Comparison of ENCODE assay signal across 8 cellular contexts in the genomic region with DNA sequence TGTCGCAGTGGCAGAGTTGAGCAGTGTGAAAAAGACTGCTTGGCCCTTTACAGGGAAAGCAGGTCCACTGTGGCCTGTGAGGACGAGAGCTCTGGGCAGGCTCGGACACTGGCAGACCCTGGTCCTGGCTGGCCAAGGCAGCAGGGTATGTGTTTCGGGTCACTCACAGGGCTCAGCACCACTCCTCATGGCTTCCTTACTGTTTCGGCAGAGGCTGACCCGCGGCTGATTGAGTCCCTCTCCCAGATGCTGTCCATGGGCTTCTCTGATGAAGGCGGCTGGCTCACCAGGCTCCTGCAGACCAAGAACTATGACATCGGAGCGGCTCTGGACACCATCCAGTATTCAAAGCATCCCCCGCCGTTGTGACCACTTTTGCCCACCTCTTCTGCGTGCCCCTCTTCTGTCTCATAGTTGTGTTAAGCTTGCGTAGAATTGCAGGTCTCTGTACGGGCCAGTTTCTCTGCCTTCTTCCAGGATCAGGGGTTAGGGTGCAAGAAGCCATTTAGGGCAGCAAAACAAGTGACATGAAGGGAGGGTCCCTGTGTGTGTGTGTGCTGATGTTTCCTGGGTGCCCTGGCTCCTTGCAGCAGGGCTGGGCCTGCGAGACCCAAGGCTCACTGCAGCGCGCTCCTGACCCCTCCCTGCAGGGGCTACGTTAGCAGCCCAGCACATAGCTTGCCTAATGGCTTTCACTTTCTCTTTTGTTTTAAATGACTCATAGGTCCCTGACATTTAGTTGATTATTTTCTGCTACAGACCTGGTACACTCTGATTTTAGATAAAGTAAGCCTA. TPM values are rescaled to one million over a fixed set of nuclear protein-coding genes. Genes with fewer than 3 reads are reported as not detected.
DNase-seq lines count a peak whose midpoint lies in the region; ATAC-seq and TF ChIP-seq lines count a peak whose summit lies in the region.

No MANE protein-coding gene starts in this region.

- H3K9me3 Mint-ChIP-seq in mesothelial cell of epicardium: peaks cover 7% of the 10 kb centered on the region

- no peak for TF ChIP-seq POLR2A in HCT116 (IDR thresholded peaks at IDR 0.05; ENCODE audit: borderline replicate concordance, extremely low read depth, insufficient read depth, insufficient read length)

- no peaks in the 10 kb centered on the region for H3K4me1 ChIP-seq in HCT116 (ENCODE audit: control insufficient read depth in 1 of 2, insufficient read depth in 2 of 2, low read length in 2 of 2)
- H3K4me1 ChIP-seq in smooth muscle cell (ENCODE audit: low read depth): no peaks in the 10 kb centered on the region

- H3K36me3 Mint-ChIP-seq in mesothelial cell of epicardium: peaks cover 49% of the 10 kb centered on the region

- BruUV-seq in HCT116 (replicated peaks; lab: Mats Ljungman, UMichigan): TSS peak; percentile 47

- TF ChIP-seq CTCF in AG09309 (IDR thresholded peaks at IDR 0.05; ENCODE audit: control insufficient read depth, insufficient read depth, low read depth, low read length, missing control alignments) (peak; percentile 6), HCT116 (IDR thresholded peaks at IDR 0.05 in 2 of 3, conservative IDR thresholded peaks at IDR 0.05 in 1 of 3; ENCODE audit: borderline replicate concordance in 1 of 3, insufficient read depth in 1 of 3, low read depth in 2 of 3, low read length in 2 of 3) (0 out of 6 replicates have a peak, but pooled peaks of 1 of the 3 experiments have one; percentile 6), mesothelial cell of epicardium (IDR thresholded peaks at IDR 0.05; ENCODE audit: unreplicated experiment) (no peak), smooth muscle cell (IDR thresholded peaks at IDR 0.05; ENCODE audit: borderline replicate concordance, insufficient read depth, poor library complexity, severe bottlenecking) (no peak)

- DNase-seq in AG09309 (ENCODE audit: low read depth): no peak
- no peak for DNase-seq in HCT116 (ENCODE audit: low read depth, low spot score)
- DNase-seq in activated CD4-positive, alpha-beta T cell treated with anti-CD3 and anti-CD28 coated beads, Interleukin-2, amount 50 U/mL, for 4 hours: peak; percentile 41 to 55
- DNase-seq in glomerular visceral epithelial cell (ENCODE audit: extremely low spot score): peak; percentile 56
- peak; percentile 34 to 38 for DNase-seq in stimulated activated CD4-positive, alpha-beta T cell treated with anti-CD3 and anti-CD28 coated beads, Interleukin-4, amount 100 ng/mL, for 48 hours (ENCODE audit: low read depth in 2 of 2)
- DNase-seq in mesothelial cell of epicardium (ENCODE audit: low spot score in 2 of 2, unreplicated experiment in 2 of 2): no peak
- no peak for DNase-seq in globus pallidus (ENCODE audit: low spot score)
- DNase-seq in smooth muscle cell (lab: John Stamatoyannopoulos, UW; ENCODE audit: unreplicated experiment): no peak

- peaks cover 4% of the 10 kb centered on the region; the same call in 1 of the 2 replicates for H4K20me1 ChIP-seq in HCT116 (ENCODE audit: insufficient read depth)
- H4K20me1 ChIP-seq in smooth muscle cell (ENCODE audit: low read depth): peaks cover 41% of the 10 kb centered on the region

- ATAC-seq in HCT116: peak; percentile 30; the same call in 1 of the 2 replicates

- POLR2A ChIA-PET in HCT116 (lab: Charles Lee): no interaction called here

- no peaks in the 10 kb centered on the region for H3K27me3 ChIP-seq in HCT116 (ENCODE audit: insufficient read depth, low read length)
- H3K27me3 ChIP-seq in smooth muscle cell (ENCODE audit: low read depth): no peaks in the 10 kb centered on the region

- intact Hi-C loops in HCT116 (cut with micrococcal nuclease): no loop called here

- WGBS in smooth muscle cell (ENCODE audit: low lambda C conversion rate): 95% methylated on average over 19 of the region's 19 CpGs

- H3K4me3 ChIP-seq in AG09309 (ENCODE audit: control insufficient read depth, low read depth, low read length) (no peak overlapping the region), HCT116 (replicated peaks in 1 of 2; ENCODE audit: low read depth in 1 of 2, low read length in 2 of 2) (no peak overlapping the region), smooth muscle cell (no peak overlapping the region)

- TF ChIP-seq RAD21 in HCT116 (IDR thresholded peaks at IDR 0.05; ENCODE audit: low read depth): no peak

- peaks cover 13% of the 10 kb centered on the region for H3F3A ChIP-seq in smooth muscle cell (ENCODE audit: low read depth)

- CTCF ChIA-PET in HCT116 (lab: Charles Lee): no interaction called here

- no peak overlapping the region for H3K4me3 Mint-ChIP-seq in mesothelial cell of epicardium

- H3K9ac ChIP-seq in HCT116 (ENCODE audit: low read length) (no peak overlapping the region), smooth muscle cell (ENCODE audit: low read depth) (no peak overlapping the region)

- RAD21 ChIA-PET in HCT116 (lab: Charles Lee; ENCODE audit: low non-redundant PET in 1 of 2, low total read pairs in 2 of 2, uncharacterized antibody in 2 of 2, unreplicated experiment in 2 of 2): no interaction called here

- H3K36me3 ChIP-seq in HCT116 (ENCODE audit: control insufficient read depth in 1 of 2, insufficient read depth in 2 of 2, low read length in 2 of 2) (peaks cover 43 to 48% of the 10 kb centered on the region in 2 experiments), smooth muscle cell (ENCODE audit: low read depth) (peaks cover 7% of the 10 kb centered on the region)

- H3K9me3 ChIP-seq in HCT116 (ENCODE audit: control insufficient read depth in 1 of 2, insufficient read depth in 1 of 2, low read depth in 1 of 2, low read length in 2 of 2) (no peaks in the 10 kb centered on the region), smooth muscle cell (replicated peaks; ENCODE audit: low read depth) (no peaks in the 10 kb centered on the region)

- H3K4me2 ChIP-seq in HCT116 (ENCODE audit: low read length): no peak overlapping the region
- no peak overlapping the region for H3K4me2 ChIP-seq in smooth muscle cell

- H3K27me3 Mint-ChIP-seq in mesothelial cell of epicardium (ENCODE audit: low read depth): no peaks in the 10 kb centered on the region

- no peak overlapping the region for H3K27ac ChIP-seq in HCT116 (ENCODE audit: low read depth, low read length)
- H3K27ac ChIP-seq in smooth muscle cell (ENCODE audit: low read depth): no peak overlapping the region

- no peaks in the 10 kb centered on the region for H3K4me1 Mint-ChIP-seq in mesothelial cell of epicardium

- no peak overlapping the region for H3K27ac Mint-ChIP-seq in mesothelial cell of epicardium

- H3K9me2 ChIP-seq in HCT116 (ENCODE audit: insufficient read depth): no peaks in the 10 kb centered on the region

- peaks cover 8% of the 10 kb centered on the region; the same call in 1 of the 2 replicates for H3K79me2 ChIP-seq in HCT116 (ENCODE audit: insufficient read depth, low read length)
- no peaks in the 10 kb centered on the region for H3K79me2 ChIP-seq in smooth muscle cell (ENCODE audit: low read depth)

- H2AFZ ChIP-seq in HCT116 (ENCODE audit: low read depth, low read length, poor library complexity, severe bottlenecking) (no peak overlapping the region), smooth muscle cell (ENCODE audit: low read depth) (no peak overlapping the region)

TF ChIP-seq in HCT116, 20 proteins besides CTCF, POLR2A, EP300 and RAD21:
- TF ChIP-seq, protein P1, sequence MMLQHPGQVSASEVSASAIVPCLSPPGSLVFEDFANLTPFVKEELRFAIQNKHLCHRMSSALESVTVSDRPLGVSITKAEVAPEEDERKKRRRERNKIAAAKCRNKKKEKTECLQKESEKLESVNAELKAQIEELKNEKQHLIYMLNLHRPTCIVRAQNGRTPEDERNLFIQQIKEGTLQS (IDR thresholded peaks at IDR 0.05): no peak
- TF ChIP-seq EZH2phosphoT487 (IDR thresholded peaks at IDR 0.05; ENCODE audit: borderline replicate concordance): no peak
- no peak for TF ChIP-seq CEBPB (IDR thresholded peaks at IDR 0.05; ENCODE audit: low read depth)
- TF ChIP-seq TCF7L2 (IDR thresholded peaks at IDR 0.05; ENCODE audit: borderline replicate concordance, extremely low read depth, insufficient read depth, insufficient read length): no peak
- no peak; the same call in 1 of the 2 replicates for TF ChIP-seq POLR2AphosphoS5 (IDR thresholded peaks at IDR 0.05; ENCODE audit: low read depth, low read length)
- no peak for TF ChIP-seq FOSL1 (IDR thresholded peaks at IDR 0.05; ENCODE audit: low read depth)
- no peak for TF ChIP-seq ELF1 (IDR thresholded peaks at IDR 0.05; ENCODE audit: borderline replicate concordance, low read depth)
- TF ChIP-seq ZBTB33 (IDR thresholded peaks at IDR 0.05; ENCODE audit: extremely low read depth, insufficient replicate concordance, low read length): no peak
TF ChIP-seq in HCT116: peak in this region for 0.

RNA-seq across cellular contexts. Expression of gene SQSTM1, which starts 15.7 kb away (rescaled TPM):
- total RNA-seq in HCT116 (2021; ENCODE audit: unreplicated experiment): 299 TPM
- 298 and 317 TPM in 2 replicates for polyA plus RNA-seq in HCT116 (2012)
- total RNA-seq in mesothelial cell of epicardium: 145 to 149 TPM (median 146 TPM) in 3 replicates
- total RNA-seq in smooth muscle cell: 114 and 129 TPM in 2 replicates
- polyA plus RNA-seq in smooth muscle cell: 159 and 262 TPM in 2 replicates

RNA-seq across cellular contexts. Expression of gene MRNIP, which starts 22.2 kb away (rescaled TPM):
- total RNA-seq in HCT116 (2021; ENCODE audit: unreplicated experiment): 36.2 TPM
- 20.9 and 21.7 TPM in 2 replicates for polyA plus RNA-seq in HCT116 (2012)
- 44.1 to 48.2 TPM (median 47.0 TPM) in 3 replicates for total RNA-seq in mesothelial cell of epicardium
- total RNA-seq in smooth muscle cell: 16.5 and 22.8 TPM in 2 replicates
- 11.9 and 19.9 TPM in 2 replicates for polyA plus RNA-seq in smooth muscle cell

RNA-seq across cellular contexts. Expression of gene MGAT4B, which starts 29.8 kb away (rescaled TPM):
- total RNA-seq in HCT116 (2021; ENCODE audit: unreplicated experiment) (148 TPM), mesothelial cell of epicardium (131 to 133 TPM (median 131 TPM) in 3 replicates), smooth muscle cell (60.0 and 60.6 TPM in 2 replicates)
- 85.4 and 95.3 TPM in 2 replicates for polyA plus RNA-seq in HCT116 (2012)
- 121 and 140 TPM in 2 replicates for polyA plus RNA-seq in smooth muscle cell

RNA-seq across cellular contexts. Expression of gene LTC4S, which starts 42.6 kb away (rescaled TPM):
- total RNA-seq in HCT116 (2021; ENCODE audit: unreplicated experiment) (5.0 TPM), mesothelial cell of epicardium (4.7 to 5.2 TPM (median 5.0 TPM) in 3 replicates), smooth muscle cell (not detected in 2 replicates)
- 0.85 and 1.5 TPM in 2 replicates for polyA plus RNA-seq in HCT116 (2012)
- polyA plus RNA-seq in smooth muscle cell: 0.83 TPM in 1 of 2 replicates, not detected in the other

Comparison
In these comparisons a context has a peak if more than half of its experiments do, and no peak if none do; other contexts are left out.
1. DNase-seq: peak in activated CD4-positive, alpha-beta T cell treated with anti-CD3 and anti-CD28 coated beads, Interleukin-2, amount 50 U/mL, for 4 hours (2 of 2), glomerular visceral epithelial cell (single experiment) and stimulated activated CD4-positive, alpha-beta T cell treated with anti-CD3 and anti-CD28 coated beads, Interleukin-4, amount 100 ng/mL, for 48 hours (2 of 2); none in AG09309 (single experiment), HCT116 (single experiment), mesothelial cell of epicardium (0 of 2), globus pallidus (single experiment) and smooth muscle cell (single experiment).